ENCODE assay signal across 35 cellular contexts in the genomic region with DNA sequence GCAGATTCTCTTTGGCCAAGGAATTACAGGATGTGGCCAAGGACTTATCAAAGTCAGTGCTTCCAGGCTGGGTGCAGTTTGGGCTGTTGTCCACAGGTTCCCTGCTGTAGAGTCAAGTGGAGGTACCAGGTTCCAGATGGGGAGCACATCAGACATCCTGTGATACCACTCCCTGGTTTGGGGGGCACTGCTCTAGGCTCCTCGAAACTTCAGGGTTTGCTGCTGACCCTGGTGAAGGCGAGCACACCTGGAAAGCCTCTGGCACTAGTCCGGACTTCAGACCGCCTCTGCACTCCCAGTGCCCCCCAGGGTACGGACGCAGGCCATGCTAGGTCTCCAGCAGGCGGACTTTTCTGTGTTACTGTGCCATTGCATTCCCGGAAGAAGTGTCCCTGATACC. TPM values are rescaled to one million over a fixed set of nuclear protein-coding genes. Genes with fewer than 3 reads are reported as not detected.
"Had no signal": no experiment of that assay in that cellular context is flagged by ENCODE, and none has a peak within 500 bp of the region (broad histone marks: within the 10 kb centered on the region; RNA-seq: fewer than 3 reads in every experiment).

No MANE protein-coding gene starts in this region.

- H3K27ac Mint-ChIP-seq: activated B cell treated with CpG ODN at 0.5 μM for 24 hours; activated CD4-positive, alpha-beta memory T cell treated with anti-CD3 and anti-CD28 coated beads for 36 hours; activated CD4-positive, alpha-beta T cell treated with anti-CD3 and anti-CD28 coated beads, Interleukin-2, amount 10 ng/mL, durations not matched to agents 24 days and 14 days; activated CD8-positive, alpha-beta T cell treated with anti-CD3 and anti-CD28 coated beads for 36 hours; activated naive CD4-positive, alpha-beta T cell treated with anti-CD3 and anti-CD28 coated beads for 36 hours; activated naive CD4-positive, alpha-beta T cell treated with anti-CD3 and anti-CD28 coated beads, Interleukin-2, amount 50 U/mL, for 72 hours; activated naive CD8-positive, alpha-beta T cell treated with anti-CD3 and anti-CD28 coated beads, Interleukin-2, amount 10 ng/mL, durations not matched to agents 7 days and 5 days; activated naive CD8-positive, alpha-beta T cell treated with anti-CD3 and anti-CD28 coated beads, Interleukin-2, amount 50 U/mL, for 24 hours; activated T-cell treated with anti-CD3 and anti-CD28 coated beads, Interleukin-2, amount 50 U/mL, for 72 hours; activated T-helper 1 cell treated with anti-CD3 and anti-CD28 coated beads, Interleukin-12 subunit alpha, Interleukin-12 subunit beta, Interleukin-2, Interleukin-4 antibody, amounts not matched to agents 30 ng/mL and 10 ng/mL and 1 ng/mL, durations not matched to agents 14 hours and 24 hours and 36 hours; activated T-helper 17 cell treated with anti-CD3 and anti-CD28 coated beads, Interleukin-2, amount 50 U/mL, for 72 hours; T-helper 1 cell treated with Interleukin-12 subunit alpha and Interleukin-12 subunit beta and Interleukin-4 antibody, amounts not matched to agents 30 μg/mL and 1 μg/mL, for 36 hours; T-helper 2 cell treated with Interferon-gamma antibody and Interleukin-4, amounts not matched to agents 5 μg/mL and 100 μg/mL, for 36 hours had no signal

- H3K9me3 ChIP-seq: body of pancreas, breast epithelium had no signal

- H3K4me3 Mint-ChIP-seq: activated B cell treated with CpG ODN at 0.5 μM for 24 hours; activated CD4-positive, alpha-beta memory T cell treated with anti-CD3 and anti-CD28 coated beads for 36 hours; activated CD4-positive, alpha-beta T cell treated with anti-CD3 and anti-CD28 coated beads, Interleukin-2, amount 10 ng/mL, durations not matched to agents 24 days and 14 days; activated CD8-positive, alpha-beta T cell treated with anti-CD3 and anti-CD28 coated beads for 36 hours; activated naive CD4-positive, alpha-beta T cell treated with anti-CD3 and anti-CD28 coated beads for 36 hours; activated naive CD8-positive, alpha-beta T cell treated with anti-CD3 and anti-CD28 coated beads, Interleukin-2, amount 10 ng/mL, durations not matched to agents 7 days and 5 days; activated naive CD8-positive, alpha-beta T cell treated with anti-CD3 and anti-CD28 coated beads, Interleukin-2, amount 50 U/mL, for 24 hours; activated T-cell treated with anti-CD3 and anti-CD28 coated beads, Interleukin-2, amount 50 U/mL, for 4 hours; activated T-cell treated with anti-CD3 and anti-CD28 coated beads, Interleukin-2, amount 50 U/mL, for 72 hours; activated T-helper 1 cell treated with anti-CD3 and anti-CD28 coated beads, Interleukin-12 subunit alpha, Interleukin-12 subunit beta, Interleukin-2, Interleukin-4 antibody, amounts not matched to agents 30 ng/mL and 10 ng/mL and 1 ng/mL, durations not matched to agents 14 hours and 24 hours and 36 hours; activated T-helper 17 cell treated with anti-CD3 and anti-CD28 coated beads, Interleukin-2, amount 50 U/mL, for 72 hours; T-helper 1 cell treated with Interleukin-12 subunit alpha and Interleukin-12 subunit beta and Interleukin-4 antibody, amounts not matched to agents 30 μg/mL and 1 μg/mL, for 36 hours; T-helper 2 cell treated with Interferon-gamma antibody and Interleukin-4, amounts not matched to agents 5 μg/mL and 100 μg/mL, for 36 hours had no signal

- H3K4me1 Mint-ChIP-seq: activated CD4-positive, alpha-beta T cell treated with anti-CD3 and anti-CD28 coated beads, Interleukin-2, amount 10 ng/mL, durations not matched to agents 24 days and 14 days; activated naive CD8-positive, alpha-beta T cell treated with anti-CD3 and anti-CD28 coated beads, Interleukin-2, amount 10 ng/mL, durations not matched to agents 7 days and 5 days; activated T-helper 17 cell treated with anti-CD3 and anti-CD28 coated beads, Interleukin-2, amount 50 U/mL, for 72 hours had no signal

- H3K9me3 Mint-ChIP-seq: activated B cell treated with CpG ODN at 0.5 μM for 24 hours; activated CD4-positive, alpha-beta memory T cell treated with anti-CD3 and anti-CD28 coated beads for 36 hours; activated CD4-positive, alpha-beta T cell treated with anti-CD3 and anti-CD28 coated beads, Interleukin-2, amount 10 ng/mL, durations not matched to agents 24 days and 14 days; activated CD8-positive, alpha-beta T cell treated with anti-CD3 and anti-CD28 coated beads for 36 hours; activated naive CD4-positive, alpha-beta T cell treated with anti-CD3 and anti-CD28 coated beads for 36 hours; activated naive CD4-positive, alpha-beta T cell treated with anti-CD3 and anti-CD28 coated beads, Interleukin-2, amount 50 U/mL, for 72 hours; activated naive CD8-positive, alpha-beta T cell treated with anti-CD3 and anti-CD28 coated beads, Interleukin-2, amount 10 ng/mL, durations not matched to agents 7 days and 5 days; activated naive CD8-positive, alpha-beta T cell treated with anti-CD3 and anti-CD28 coated beads, Interleukin-2, amount 50 U/mL, for 24 hours; activated T-cell treated with anti-CD3 and anti-CD28 coated beads, Interleukin-2, amount 50 U/mL, for 4 hours; activated T-cell treated with anti-CD3 and anti-CD28 coated beads, Interleukin-2, amount 50 U/mL, for 72 hours; activated T-helper 1 cell treated with anti-CD3 and anti-CD28 coated beads, Interleukin-12 subunit alpha, Interleukin-12 subunit beta, Interleukin-2, Interleukin-4 antibody, amounts not matched to agents 30 ng/mL and 10 ng/mL and 1 ng/mL, durations not matched to agents 14 hours and 24 hours and 36 hours; activated T-helper 17 cell treated with anti-CD3 and anti-CD28 coated beads, Interleukin-2, amount 50 U/mL, for 72 hours; T-helper 1 cell treated with Interleukin-12 subunit alpha and Interleukin-12 subunit beta and Interleukin-4 antibody, amounts not matched to agents 30 μg/mL and 1 μg/mL, for 36 hours; T-helper 2 cell treated with Interferon-gamma antibody and Interleukin-4, amounts not matched to agents 5 μg/mL and 100 μg/mL, for 36 hours had no signal

- H3K4me3 ChIP-seq: body of pancreas, breast epithelium had no signal

- H3K4me1 ChIP-seq: body of pancreas, breast epithelium had no signal

- H3K36me3 Mint-ChIP-seq: activated CD4-positive, alpha-beta memory T cell treated with anti-CD3 and anti-CD28 coated beads for 36 hours; activated naive CD4-positive, alpha-beta T cell treated with anti-CD3 and anti-CD28 coated beads, Interleukin-2, amount 50 U/mL, for 72 hours; activated naive CD8-positive, alpha-beta T cell treated with anti-CD3 and anti-CD28 coated beads, Interleukin-2, amount 10 ng/mL, durations not matched to agents 7 days and 5 days had no signal

- DNase-seq: activated B cell treated with CpG ODN at 0.5 μM for 24 hours; activated CD4-positive, alpha-beta memory T cell treated with anti-CD3 and anti-CD28 coated beads for 36 hours; activated CD4-positive, alpha-beta T cell treated with anti-CD3 and anti-CD28 coated beads for 4 hours; activated CD4-positive, alpha-beta T cell treated with anti-CD3 and anti-CD28 coated beads, Interleukin-2, amount 10 ng/mL, durations not matched to agents 24 days and 14 days; activated CD4-positive, alpha-beta T cell treated with anti-CD3 and anti-CD28 coated beads, Interleukin-2, amount 50 U/mL, for 1 hour; activated CD4-positive, alpha-beta T cell treated with anti-CD3 and anti-CD28 coated beads, Interleukin-2, amount 50 U/mL, for 4 hours; activated CD4-positive, CD25-positive, alpha-beta regulatory T cell treated with anti-CD3 and anti-CD28 coated beads, Interleukin-2, amount 50 U/mL, for 72 hours; activated CD8-positive, alpha-beta memory T cell treated with anti-CD3 and anti-CD28 coated beads, Interleukin-2, amount 50 U/mL, for 4 hours; activated CD8-positive, alpha-beta T cell treated with anti-CD3 and anti-CD28 coated beads for 36 hours; activated effector memory CD4-positive, alpha-beta T cell treated with anti-CD3 and anti-CD28 coated beads, Interleukin-2, amount 50 U/mL, for 16 hours; activated gamma-delta T cell treated with Interleukin-2 at 50 U/mL for 16 hours; activated naive CD4-positive, alpha-beta T cell; activated naive CD4-positive, alpha-beta T cell treated with anti-CD3 and anti-CD28 coated beads for 36 hours; activated naive CD4-positive, alpha-beta T cell treated with anti-CD3 and anti-CD28 coated beads, Interleukin-2, amount 50 U/mL, for 16 hours; activated naive CD8-positive, alpha-beta T cell treated with anti-CD3 and anti-CD28 coated beads, Interleukin-2, amount 10 ng/mL, durations not matched to agents 7 days and 5 days; activated naive CD8-positive, alpha-beta T cell treated with anti-CD3 and anti-CD28 coated beads, Interleukin-2, amount 50 U/mL, for 24 hours; activated T-cell treated with anti-CD3 and anti-CD28 coated beads for 4 hours; activated T-cell treated with anti-CD3 and anti-CD28 coated beads, Interleukin-2, amount 50 U/mL, for 1 hour; activated T-cell treated with anti-CD3 and anti-CD28 coated beads, Interleukin-2, amount 50 U/mL, for 4 hours; activated T-cell treated with anti-CD3 and anti-CD28 coated beads, Interleukin-2, amount 50 U/mL, for 72 hours; amniotic stem cell; aorta; brain microvascular endothelial cell; central memory CD4-positive, alpha-beta T cell; SW 1271; T-helper 1 cell; T-helper 9 cell had no signal

- H3K36me3 ChIP-seq: brain microvascular endothelial cell, breast epithelium had no signal

- H3K27ac ChIP-seq: body of pancreas, brain microvascular endothelial cell, VCaP had no signal

- H3K27me3 Mint-ChIP-seq: activated CD4-positive, alpha-beta memory T cell treated with anti-CD3 and anti-CD28 coated beads for 36 hours; activated CD4-positive, alpha-beta T cell treated with anti-CD3 and anti-CD28 coated beads, Interleukin-2, amount 10 ng/mL, durations not matched to agents 24 days and 14 days; activated T-helper 17 cell treated with anti-CD3 and anti-CD28 coated beads, Interleukin-2, amount 50 U/mL, for 72 hours had no signal

- ATAC-seq: activated CD8-positive, alpha-beta T cell treated with anti-CD3 and anti-CD28 coated beads for 36 hours; activated naive CD4-positive, alpha-beta T cell treated with anti-CD3 and anti-CD28 coated beads, Interleukin-2, amount 50 U/mL, for 72 hours; activated naive CD8-positive, alpha-beta T cell treated with anti-CD3 and anti-CD28 coated beads, Interleukin-2, amount 50 U/mL, for 24 hours; activated T-cell treated with anti-CD3 and anti-CD28 coated beads, Interleukin-2, amount 50 U/mL, for 4 hours; activated T-helper 17 cell treated with anti-CD3 and anti-CD28 coated beads, Interleukin-2, amount 50 U/mL, for 72 hours; body of pancreas had no signal

- H3K27me3 ChIP-seq: body of pancreas, brain microvascular endothelial cell, breast epithelium had no signal

RNA-seq across cellular contexts. Expression of gene SLC47A1, which starts 10.7 kb away (rescaled TPM):
- total RNA-seq: activated CD4-positive, alpha-beta T cell treated with anti-CD3 and anti-CD28 coated beads, Interleukin-2, amount 10 ng/mL, durations not matched to agents 24 days and 14 days; activated naive CD8-positive, alpha-beta T cell treated with anti-CD3 and anti-CD28 coated beads, Interleukin-2, amount 10 ng/mL, durations not matched to agents 7 days and 5 days; body of pancreas had no signal
